Comparison of ENCODE assay signal across 11 cellular contexts in the genomic region with DNA sequence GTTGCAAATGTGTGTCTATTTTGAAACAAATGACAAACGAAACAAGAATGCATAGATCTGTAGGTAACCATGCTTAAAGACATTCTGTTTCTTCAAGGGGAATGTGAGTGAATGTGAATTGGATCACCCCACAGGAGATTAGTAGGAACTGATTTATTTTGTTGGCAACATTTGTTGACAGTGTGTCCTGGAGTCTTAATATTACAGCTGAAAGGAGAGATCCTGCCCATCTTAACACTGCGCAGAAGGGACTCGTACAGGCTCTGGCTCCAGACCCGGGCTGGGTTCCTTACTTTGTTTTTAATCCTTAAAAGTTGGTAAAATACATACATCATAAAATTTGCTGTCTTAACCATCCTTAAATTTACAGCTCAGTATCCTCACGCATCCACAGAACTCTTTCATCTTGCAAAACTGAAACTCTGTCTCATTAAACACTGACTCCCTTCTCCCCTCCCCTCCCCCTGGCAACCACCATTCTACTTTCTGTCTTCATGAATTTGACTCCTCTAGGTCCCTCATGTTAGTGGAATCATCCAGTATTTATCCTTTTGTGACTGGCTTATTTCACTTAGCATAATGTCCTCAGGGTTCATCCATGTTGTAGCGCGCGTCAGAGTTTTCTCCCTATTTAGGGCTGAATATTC.
DNase-seq lines count a peak whose midpoint lies in the region; ATAC-seq and TF ChIP-seq lines count a peak whose summit lies in the region.
"Had no signal": no experiment of that assay in that cellular context is flagged by ENCODE, and none has a peak within 500 bp of the region (broad histone marks: within the 10 kb centered on the region; RNA-seq: fewer than 3 reads in every experiment).

No MANE protein-coding gene starts in this region.

- no peaks in the 10 kb centered on the region for H3K27me3 Mint-ChIP-seq in activated T-cell treated with anti-CD3 and anti-CD28 coated beads, Interleukin-2, amount 50 U/mL, for 4 hours (ENCODE audit: low read depth)
- H3K27me3 Mint-ChIP-seq in endothelial cell (ENCODE audit: unreplicated experiment), result peaks cover 2% of the 10 kb centered on the region
- H3K27me3 Mint-ChIP-seq: effector memory CD8-positive, alpha-beta T cell; T-cell had no signal

- H4K20me1 ChIP-seq in OCI-LY1 (ENCODE audit: insufficient read depth, low read length), result no peaks in the 10 kb centered on the region

- WGBS in ovary, 3 donors, result 86 to 93% (median 89%) methylated on average over 8 of the region's 8 CpGs

- peak overlapping the region; percentile 27 for H3K27ac Mint-ChIP-seq in endothelial cell (ENCODE audit: unreplicated experiment)
- H3K27ac Mint-ChIP-seq: T-cell had no signal

- H3K27me3 ChIP-seq in OCI-LY1 (ENCODE audit: insufficient read depth, low read length) (no peaks in the 10 kb centered on the region), skeletal muscle satellite cell (ENCODE audit: control insufficient read depth, insufficient read depth, low read length) (no peaks in the 10 kb centered on the region), ovary (no peaks in the 10 kb centered on the region)

- H3K79me2 ChIP-seq in OCI-LY1 (ENCODE audit: insufficient read depth, low read length), result peaks cover 9% of the 10 kb centered on the region; the same call in 1 of the 2 replicates

- POLR2A ChIA-PET in RWPE1 (lab: Yijun Ruan, JAX; ENCODE audit: low non-redundant PET), result no interaction called here

- H3K4me3 Mint-ChIP-seq in activated T-cell treated with anti-CD3 and anti-CD28 coated beads, Interleukin-2, amount 50 U/mL, for 4 hours, result no peak overlapping the region
- H3K4me3 Mint-ChIP-seq in endothelial cell (ENCODE audit: unreplicated experiment), result no peak overlapping the region
- H3K4me3 Mint-ChIP-seq: effector memory CD8-positive, alpha-beta T cell; T-cell had no signal

- no peaks in the 10 kb centered on the region for H3K9me3 Mint-ChIP-seq in activated T-cell treated with anti-CD3 and anti-CD28 coated beads, Interleukin-2, amount 50 U/mL, for 4 hours
- H3K9me3 Mint-ChIP-seq in endothelial cell (ENCODE audit: unreplicated experiment), result no peaks in the 10 kb centered on the region
- H3K9me3 Mint-ChIP-seq: effector memory CD8-positive, alpha-beta T cell; T-cell had no signal

- H3K9me3 ChIP-seq in OCI-LY1 (ENCODE audit: low read length) (no peaks in the 10 kb centered on the region), skeletal muscle satellite cell (replicated peaks; ENCODE audit: low read length) (no peaks in the 10 kb centered on the region), ovary (no peaks in the 10 kb centered on the region)

- TF ChIP-seq POLR2A in ovary (IDR thresholded peaks at IDR 0.05), result no peak

- H3K9ac ChIP-seq in OCI-LY1 (ENCODE audit: low read length) (peak overlapping the region; percentile 11; the same call in 1 of the 2 replicates), skeletal muscle satellite cell (ENCODE audit: low read depth, low read length) (peak overlapping the region; percentile 70)

- H3K4me2 ChIP-seq in OCI-LY1 (ENCODE audit: low read length) (peak overlapping the region; percentile 20; the same call in 1 of the 2 replicates), skeletal muscle satellite cell (ENCODE audit: low read length) (peak overlapping the region; percentile 71)

- peak; percentile 46 to 72 for ATAC-seq in activated T-cell treated with anti-CD3 and anti-CD28 coated beads, Interleukin-2, amount 50 U/mL, for 4 hours
- ATAC-seq in GM21528 (IDR thresholded peaks at IDR 0.05; ENCODE audit: low FRiP score, unreplicated experiment), result no peak
- ATAC-seq: effector memory CD8-positive, alpha-beta T cell; T-cell had no signal

- no peaks in the 10 kb centered on the region for H3K9me2 ChIP-seq in OCI-LY1 (ENCODE audit: low read depth, low read length)

- H3F3A ChIP-seq in OCI-LY1 (ENCODE audit: insufficient read depth, low read length), result no peaks in the 10 kb centered on the region

- H2AFZ ChIP-seq in OCI-LY1 (ENCODE audit: low read length), result no peak overlapping the region

- peaks cover 41% of the 10 kb centered on the region for H3K4me1 Mint-ChIP-seq in activated T-cell treated with anti-CD3 and anti-CD28 coated beads, Interleukin-2, amount 50 U/mL, for 4 hours (ENCODE audit: low read depth)
- peaks cover 41% of the 10 kb centered on the region for H3K4me1 Mint-ChIP-seq in endothelial cell (ENCODE audit: unreplicated experiment)

- peaks cover 6% of the 10 kb centered on the region for H3K36me3 Mint-ChIP-seq in activated T-cell treated with anti-CD3 and anti-CD28 coated beads, Interleukin-2, amount 50 U/mL, for 4 hours (ENCODE audit: insufficient read depth)
- H3K36me3 Mint-ChIP-seq in endothelial cell (ENCODE audit: low read depth, unreplicated experiment), result peaks cover 6% of the 10 kb centered on the region

- no peak for DNase-seq in activated T-cell treated with anti-CD3 and anti-CD28 coated beads, Interleukin-2, amount 50 U/mL, for 4 hours
- DNase-seq in activated T-cell treated with anti-CD3 and anti-CD28 coated beads, Interleukin-2, amount 50 U/mL, for 1 hour, result no peak
- no peak for DNase-seq in endothelial cell (ENCODE audit: low spot score)
- no peak for DNase-seq in ovary
- no peak for DNase-seq in RWPE1 (ENCODE audit: low spot score)
- DNase-seq: AML-193; effector memory CD8-positive, alpha-beta T cell; T-cell had no signal

- intact Hi-C loops in ovary (cut with DNase I), result no loop called here

- TF ChIP-seq EP300 in ovary (IDR thresholded peaks at IDR 0.05), result no peak

- TF ChIP-seq CTCF in OCI-LY1 (IDR thresholded peaks at IDR 0.05; ENCODE audit: low read length), result no peak
- TF ChIP-seq CTCF in endothelial cell (IDR thresholded peaks at IDR 0.05; ENCODE audit: unreplicated experiment), result no peak
- no peak for TF ChIP-seq CTCF in ovary (IDR thresholded peaks at IDR 0.05)
- no peak for TF ChIP-seq CTCF in RWPE1 (conservative IDR thresholded peaks at IDR 0.05; ENCODE audit: low read depth)

- peaks cover 100% of the 10 kb centered on the region for H3K4me1 ChIP-seq in OCI-LY1 (ENCODE audit: insufficient read depth, low read length, severe bottlenecking)
- peaks cover 30% of the 10 kb centered on the region for H3K4me1 ChIP-seq in skeletal muscle satellite cell (ENCODE audit: control insufficient read depth, insufficient read depth, low read length)
- peaks cover 22% of the 10 kb centered on the region for H3K4me1 ChIP-seq in ovary (ENCODE audit: insufficient read depth)

- H3K4me3 ChIP-seq in OCI-LY1 (ENCODE audit: low read depth, low read length, poor library complexity, severe bottlenecking), result no peak overlapping the region
- peak overlapping the region; percentile 30 for H3K4me3 ChIP-seq in skeletal muscle satellite cell (ENCODE audit: low read length)
- H3K4me3 ChIP-seq in ovary, result no peak overlapping the region

- H3K36me3 ChIP-seq in OCI-LY1 (ENCODE audit: insufficient read depth, low read length) (peaks cover 5% of the 10 kb centered on the region; the same call in 1 of the 2 replicates), skeletal muscle satellite cell (ENCODE audit: insufficient read depth, low read length) (no peaks in the 10 kb centered on the region), ovary (no peaks in the 10 kb centered on the region)

- CTCF ChIA-PET in RWPE1 (lab: Yijun Ruan, JAX), result interaction anchor here (0.6 kb wide), 2 partner anchors 63 to 507 kb away, joined by 3 read pairs; no protein-coding TSS in a partner anchor

- H3K27ac ChIP-seq in OCI-LY1 (ENCODE audit: low read depth, low read length, poor library complexity, severe bottlenecking) (peak overlapping the region; percentile 99), ovary (no peak overlapping the region), RWPE1 (no peak overlapping the region)
